Comparison of ENCODE assay signal across 18 cellular contexts in genomic region chr3:69290430-69290829, GRCh38.
A peak's percentile ranks its signal among the peaks of the same experiment; 100 is the strongest.
DNase-seq lines count a peak whose midpoint lies in the region; ATAC-seq and TF ChIP-seq lines count a peak whose summit lies in the region.
"Had no signal": no experiment of that assay in that cellular context is flagged by ENCODE, and none has a peak within 500 bp of the region (broad histone marks: within the 10 kb centered on the region; RNA-seq: fewer than 3 reads in every experiment).

No MANE protein-coding gene starts in this region.

- H2BK5ac ChIP-seq in mesendoderm (ENCODE audit: low read length) = peak overlapping the region; percentile 28

- peak overlapping the region; percentile 35 for H3K56ac ChIP-seq in mesendoderm (ENCODE audit: low read length)

- H3K79me2 ChIP-seq in mesendoderm (ENCODE audit: control insufficient read depth, insufficient read depth, low read length) = no peaks in the 10 kb centered on the region

- no peaks in the 10 kb centered on the region for H3K36me3 ChIP-seq in left ventricle myocardium inferior
- H3K36me3 ChIP-seq in endodermal cell (ENCODE audit: control insufficient read depth, insufficient read depth, low read length) = no peaks in the 10 kb centered on the region
- H3K36me3 ChIP-seq in mesendoderm (ENCODE audit: control insufficient read depth, insufficient read depth, low read length) = no peaks in the 10 kb centered on the region
- H3K36me3 ChIP-seq in Peyer's patch = no peaks in the 10 kb centered on the region
- no peaks in the 10 kb centered on the region for H3K36me3 ChIP-seq in colonic mucosa

- WGBS in endodermal cell (ENCODE audit: insufficient coverage in 1 of 2, insufficient read length in 1 of 2), 2 experiments = 26 to 61% methylated on average over 3 of the region's 3 CpGs
- WGBS in mesendoderm (ENCODE audit: extremely low coverage, insufficient coverage, low lambda C conversion rate) = no CpG with 5 or more reads among the region's 3 CpGs

- no peak for TF ChIP-seq CTCF in left ventricle myocardium inferior (IDR thresholded peaks at IDR 0.05; ENCODE audit: borderline replicate concordance)
- no peak for TF ChIP-seq CTCF in endodermal cell (conservative IDR thresholded peaks at IDR 0.05)
- TF ChIP-seq CTCF in Peyer's patch (IDR thresholded peaks at IDR 0.05) = no peak
- TF ChIP-seq CTCF in colonic mucosa (IDR thresholded peaks at IDR 0.05) = no peak

- no peak overlapping the region for H2BK15ac ChIP-seq in mesendoderm (replicated peaks; ENCODE audit: low read depth)

- H3K4me3 ChIP-seq in left ventricle myocardium inferior = no peak overlapping the region
- H3K4me3 ChIP-seq in endodermal cell (ENCODE audit: low read length) = no peak overlapping the region
- no peak overlapping the region for H3K4me3 ChIP-seq in mesendoderm (ENCODE audit: low read length)
- no peak overlapping the region for H3K4me3 ChIP-seq in Peyer's patch
- no peak overlapping the region for H3K4me3 ChIP-seq in colonic mucosa

- peaks cover 65% of the 10 kb centered on the region for H3K4me1 Mint-ChIP-seq in endodermal cell

- H3K9me3 Mint-ChIP-seq in endodermal cell = no peaks in the 10 kb centered on the region
- H3K9me3 Mint-ChIP-seq: CD8-positive, alpha-beta memory T cell had no signal

- no peak for TF ChIP-seq POLR2A in Peyer's patch (IDR thresholded peaks at IDR 0.05)

- H3K27ac Mint-ChIP-seq in endodermal cell = peak overlapping the region; percentile 46

- no peak overlapping the region for H4K8ac ChIP-seq in mesendoderm (ENCODE audit: low read depth, low read length)

- H2AK5ac ChIP-seq in mesendoderm (ENCODE audit: low read length) = peak overlapping the region; percentile 41

- no peaks in the 10 kb centered on the region for H3K79me1 ChIP-seq in mesendoderm (ENCODE audit: low read length)

- H3K23ac ChIP-seq in mesendoderm (ENCODE audit: low read length) = no peak overlapping the region

- peak overlapping the region; percentile 86 for H3K27ac ChIP-seq in left ventricle myocardium inferior (replicated peaks)
- no peak overlapping the region for H3K27ac ChIP-seq in endodermal cell (ENCODE audit: low read depth, low read length)
- H3K27ac ChIP-seq in mesendoderm (ENCODE audit: low read depth, low read length) = no peak overlapping the region
- H3K27ac ChIP-seq in Peyer's patch = no peak overlapping the region
- H3K27ac ChIP-seq in colonic mucosa = no peak overlapping the region

- peaks cover 2% of the 10 kb centered on the region for H3K27me3 Mint-ChIP-seq in endodermal cell (ENCODE audit: insufficient read depth)
- H3K27me3 Mint-ChIP-seq: CD8-positive, alpha-beta memory T cell had no signal

- H3K4me2 ChIP-seq in mesendoderm (ENCODE audit: low read length) = no peak overlapping the region

- no peak overlapping the region for H3K4ac ChIP-seq in mesendoderm (ENCODE audit: low read depth, low read length)

- H3K36me3 Mint-ChIP-seq in endodermal cell (ENCODE audit: low read depth) = no peaks in the 10 kb centered on the region
- H3K36me3 Mint-ChIP-seq: CD8-positive, alpha-beta memory T cell had no signal

- H3K9me3 ChIP-seq in left ventricle myocardium inferior (replicated peaks) = no peaks in the 10 kb centered on the region
- H3K9me3 ChIP-seq in endodermal cell (ENCODE audit: control insufficient read depth, low read length) = peaks cover 7% of the 10 kb centered on the region
- no peaks in the 10 kb centered on the region for H3K9me3 ChIP-seq in Peyer's patch
- H3K9me3 ChIP-seq in colonic mucosa = no peaks in the 10 kb centered on the region

- H3K9ac ChIP-seq in endodermal cell (ENCODE audit: extremely low read depth, low read length, poor library complexity, severe bottlenecking) = no peak overlapping the region
- H3K9ac ChIP-seq in mesendoderm (ENCODE audit: low read length) = no peak overlapping the region
- no peak overlapping the region for H3K9ac ChIP-seq in colonic mucosa (ENCODE audit: low read depth in 2 of 2, low read length in 2 of 2)

- H2BK120ac ChIP-seq in mesendoderm (ENCODE audit: low read depth, low read length) = peak overlapping the region; percentile 76

- H3K4me3 Mint-ChIP-seq in endodermal cell = no peak overlapping the region
- H3K4me3 Mint-ChIP-seq: CD8-positive, alpha-beta memory T cell had no signal

- ATAC-seq in left cardiac atrium = no peak

- intact Hi-C loops in left ventricle myocardium inferior (cut with micrococcal nuclease) = no loop called here
- intact Hi-C loops in left cardiac atrium (cut with DNase I) = no loop called here
- intact Hi-C loops in colonic mucosa (cut with DNase I) = no loop called here

- H3K4me1 ChIP-seq in left ventricle myocardium inferior (peaks cover 57% of the 10 kb centered on the region), endodermal cell (ENCODE audit: control insufficient read depth, insufficient read depth, low read length) (peaks cover 22% of the 10 kb centered on the region), mesendoderm (ENCODE audit: control insufficient read depth, low read depth, low read length) (peaks cover 19% of the 10 kb centered on the region), Peyer's patch (no peaks in the 10 kb centered on the region), colonic mucosa (no peaks in the 10 kb centered on the region)

- H4K5ac ChIP-seq in mesendoderm (ENCODE audit: low read length) = no peak overlapping the region

- peak overlapping the region; percentile 64 for H3K18ac ChIP-seq in mesendoderm (ENCODE audit: low read length)

- H3K27me3 ChIP-seq in left ventricle myocardium inferior (ENCODE audit: low read depth) = no peaks in the 10 kb centered on the region
- no peaks in the 10 kb centered on the region for H3K27me3 ChIP-seq in endodermal cell (ENCODE audit: control insufficient read depth, insufficient read depth, low read length, poor library complexity, severe bottlenecking)
- no peaks in the 10 kb centered on the region for H3K27me3 ChIP-seq in mesendoderm (ENCODE audit: insufficient read depth, low read length, poor library complexity)
- no peaks in the 10 kb centered on the region for H3K27me3 ChIP-seq in Peyer's patch
- H3K27me3 ChIP-seq in colonic mucosa = no peaks in the 10 kb centered on the region

- DNase-seq in left ventricle myocardium inferior = no peak
- DNase-seq in left cardiac atrium = no peak
- peak; percentile 60 for DNase-seq in endodermal cell
- DNase-seq in mesendoderm = peak; percentile 85
- DNase-seq in A172 (ENCODE audit: low spot score) = no peak
- DNase-seq in Peyer's patch = no peak
- no peak for DNase-seq in colonic mucosa
- DNase-seq in stimulated activated CD4-positive, alpha-beta T cell treated with anti-CD3 and anti-CD28 coated beads, Interleukin-1b, Interleukin-23, amount 100 ng/mL, for 48 hours = no peak
- DNase-seq: ACHN; C1 segment of cervical spinal cord; CD8-positive, alpha-beta memory T cell; DMS79; NCI-H1105; NCI-H2081; NCI-H2171 treated with DMSO at 0.1 percent for 48 hours; NCI-H748 treated with DMSO at 0.1 percent for 48 hours; NK-92 treated with Interleukin-12 subunit alpha and Interleukin-12 subunit beta, amount 100 ng/mL, for 24 hours; SIG-M5 had no signal

Comparison
In these comparisons a context has a peak if more than half of its experiments do, and no peak if none do; other contexts are left out.
1. DNase-seq: peak in endodermal cell (single experiment) and mesendoderm (single experiment); none in left ventricle myocardium inferior (single experiment), left cardiac atrium (single experiment), A172 (single experiment), Peyer's patch (0 of 3), colonic mucosa (single experiment) and stimulated activated CD4-positive, alpha-beta T cell treated with anti-CD3 and anti-CD28 coated beads, Interleukin-1b, Interleukin-23, amount 100 ng/mL, for 48 hours (single experiment).